8 cellular contexts compared by ENCODE assay signal in genomic region chr16:10386517-10387377, GRCh38. TPM values are rescaled to one million over a fixed set of nuclear protein-coding genes. Genes with fewer than 3 reads are reported as not detected.
DNase-seq lines count a peak whose midpoint lies in the region; ATAC-seq, FAIRE-seq and TF ChIP-seq lines count a peak whose summit lies in the region.

No MANE protein-coding gene starts in this region.

- TF ChIP-seq CTCF in CD8-positive, alpha-beta T cell (IDR thresholded peaks at IDR 0.05), result no peak
- TF ChIP-seq CTCF in NB4 (IDR thresholded peaks at IDR 0.05; ENCODE audit: low read depth, low read length), result no peak
- TF ChIP-seq CTCF in H1 (IDR thresholded peaks at IDR 0.05; ENCODE audit: control extremely low read depth in 1 of 3, insufficient read depth in 1 of 3, low read depth in 1 of 3, low read length in 3 of 3), result no peak
- no peak for TF ChIP-seq CTCF in neural cell (IDR thresholded peaks at IDR 0.05; ENCODE audit: poor library complexity, severe bottlenecking)

- H2BK120ac ChIP-seq in H1 (replicated peaks; ENCODE audit: low read depth, low read length), result no peak overlapping the region

- H3K23ac ChIP-seq in H1 (ENCODE audit: insufficient read length), result no peak overlapping the region

- peaks cover 3% of the 10 kb centered on the region for H3K9me3 Mint-ChIP-seq in CD8-positive, alpha-beta T cell

- no peak overlapping the region for H2BK5ac ChIP-seq in H1 (ENCODE audit: low read depth, low read length)

- no peak overlapping the region for H2BK15ac ChIP-seq in H1 (ENCODE audit: low read length)

- no peak for TF ChIP-seq POLR2A in NB4 (IDR thresholded peaks at IDR 0.05; ENCODE audit: extremely low read depth, insufficient read length)
- TF ChIP-seq POLR2A in H1 (IDR thresholded peaks at IDR 0.05; ENCODE audit: control extremely low read depth in 1 of 2, low read depth in 2 of 2, low read length in 2 of 2), result no peak

- no peak for ATAC-seq in CD8-positive, alpha-beta T cell
- no peak for ATAC-seq in HG03469 (IDR thresholded peaks at IDR 0.05; ENCODE audit: unreplicated experiment)

- DNase-seq in CD8-positive, alpha-beta T cell, result no peak
- peak; percentile 43 for DNase-seq in NB4 (ENCODE audit: low read depth)
- DNase-seq in H1 (ENCODE audit: low read depth in 1 of 2, low spot score in 2 of 2), result no peak
- DNase-seq in stimulated activated CD4-positive, alpha-beta T cell treated with anti-CD3 and anti-CD28 coated beads, Interleukin-2, amount 100 ng/mL, for 24 hours, result no peak
- no peak for DNase-seq in germinal center (ENCODE audit: low spot score)
- DNase-seq in activated CD4-positive, CD25-positive, alpha-beta regulatory T cell treated with anti-CD3 and anti-CD28 coated beads, Interleukin-2, amount 50 U/mL, for 72 hours, result no peak

- H4K91ac ChIP-seq in H1 (replicated peaks; ENCODE audit: insufficient read length, low read length), result no peak overlapping the region

- TF ChIP-seq EP300 in H1 (IDR thresholded peaks at IDR 0.05; ENCODE audit: borderline replicate concordance in 1 of 2, low read depth in 2 of 2, low read length in 2 of 2), result no peak
- TF ChIP-seq EP300 in neural cell (conservative IDR thresholded peaks at IDR 0.05; ENCODE audit: poor library complexity, severe bottlenecking), result no peak

- FAIRE-seq in H1 (lab: Jason Lieb, UNC), result no peak

- POLR2A ChIA-PET in CD8-positive, alpha-beta T cell (lab: Charles Lee), result interaction anchor here (1.1 to 2.1 kb wide), 6 partner anchors 13 to 72 kb away, joined by 3 to 15 read pairs (median 6); no protein-coding TSS in a partner anchor
- POLR2A ChIA-PET in H1 (lab: Charles Lee; ENCODE audit: partially characterized antibody), result interaction anchor here (1.3 to 2.0 kb wide), 6 partner anchors 10 to 124 kb away, joined by 4 to 12 read pairs (median 4); no protein-coding TSS in a partner anchor

- H3K14ac ChIP-seq in H1 (ENCODE audit: insufficient read length), result no peak overlapping the region

- no peaks in the 10 kb centered on the region for H3K27me3 Mint-ChIP-seq in CD8-positive, alpha-beta T cell (ENCODE audit: low read depth)

- H3K27ac ChIP-seq in CD8-positive, alpha-beta T cell (ENCODE audit: low read depth, low read length), result peak overlapping the region; percentile 72
- H3K27ac ChIP-seq in H1 (ENCODE audit: low read depth, low read length) (no peak overlapping the region), neural cell (ENCODE audit: low read length) (peak overlapping the region; percentile 14)

- H3K4me1 ChIP-seq in CD8-positive, alpha-beta T cell (ENCODE audit: insufficient read depth, low read length), result peaks cover 35% of the 10 kb centered on the region
- H3K4me1 ChIP-seq in H1 (replicated peaks in 1 of 4; ENCODE audit: control insufficient read depth in 3 of 4, insufficient read depth in 4 of 4, low read length in 3 of 4), result peaks cover 0 to 5% (median 2%) of the 10 kb centered on the region in 4 experiments; a peak in 3 of 7 replicates

- no peak overlapping the region for H3K4ac ChIP-seq in H1 (replicated peaks; ENCODE audit: insufficient read length, low read depth, low read length)

- intact Hi-C loops in CD8-positive, alpha-beta T cell (cut with DNase I, micrococcal nuclease), result loop anchor here (1.0 to 10.0 kb wide), 10 partner anchors 10 to 1712 kb away; partner anchors contain the start of genes NUBP1 (in 2 of the 2), ABAT (in 1 of the 2), PMM2 (in 1 of the 2) and TMEM186 (in 1 of the 2)

- peak overlapping the region; percentile 97 for H3K27ac Mint-ChIP-seq in CD8-positive, alpha-beta T cell

- H3K23me2 ChIP-seq in H1 (ENCODE audit: low read depth, low read length), result 0 out of 2 replicates have a peak, but pooled peaks cover 2% of the 10 kb centered on the region

- H3K9me2 ChIP-seq in neural cell (ENCODE audit: insufficient read depth, low read length), result no peaks in the 10 kb centered on the region

- no peak overlapping the region for H2AK5ac ChIP-seq in H1 (ENCODE audit: low read depth, low read length)

- H3K4me1 Mint-ChIP-seq in CD8-positive, alpha-beta T cell (ENCODE audit: low read depth), result peaks cover 53% of the 10 kb centered on the region

- peak overlapping the region; percentile 63 to 77 (median 68) for H3K9ac ChIP-seq in H1 (replicated peaks in 1 of 4; ENCODE audit: extremely low read depth in 1 of 4, low read depth in 3 of 4, low read length in 3 of 4)
- H3K9ac ChIP-seq in neural cell (ENCODE audit: low read length), result peak overlapping the region; percentile 63

- H3K4me3 Mint-ChIP-seq in CD8-positive, alpha-beta T cell, result peak overlapping the region; percentile 95

- no peak overlapping the region for H3K56ac ChIP-seq in H1 (replicated peaks; ENCODE audit: insufficient read length, low read depth, low read length)

- H3K18ac ChIP-seq in H1 (ENCODE audit: extremely low read depth, low read length), result no peak overlapping the region

- H3K4me2 ChIP-seq in H1 (ENCODE audit: insufficient read depth in 1 of 2, low read depth in 2 of 2, low read length in 2 of 2) (peak overlapping the region; percentile 74 to 80), neural cell (ENCODE audit: low read length) (peak overlapping the region; percentile 52)

- H3K79me2 ChIP-seq in H1 (ENCODE audit: control insufficient read depth in 1 of 2, insufficient read depth in 2 of 2, low read length in 2 of 2) (peaks cover 0 to 48% of the 10 kb centered on the region in 2 experiments; a peak in 2 of 4 replicates), neural cell (replicated peaks; ENCODE audit: insufficient read depth, low read length) (no peaks in the 10 kb centered on the region)

- H4K20me1 ChIP-seq in H1 (replicated peaks in 1 of 2; ENCODE audit: control insufficient read depth in 1 of 2, insufficient read depth in 2 of 2, low read length in 2 of 2), result peaks cover 0 to 2% of the 10 kb centered on the region in 2 experiments
- no peaks in the 10 kb centered on the region for H4K20me1 ChIP-seq in neural cell (ENCODE audit: insufficient read depth)

- H3K36me3 Mint-ChIP-seq in CD8-positive, alpha-beta T cell, result peaks cover 42% of the 10 kb centered on the region

- H3K36me3 ChIP-seq in CD8-positive, alpha-beta T cell (ENCODE audit: insufficient read depth, low read length), result no peaks in the 10 kb centered on the region
- H3K36me3 ChIP-seq in H1 (ENCODE audit: control insufficient read depth in 2 of 4, insufficient read depth in 4 of 4, low read length in 3 of 4) (no peaks in the 10 kb centered on the region; a peak in 1 of 8 replicates), neural cell (ENCODE audit: insufficient read depth, low read length) (no peaks in the 10 kb centered on the region)

- CTCF ChIA-PET in CD8-positive, alpha-beta T cell (lab: Charles Lee), result interaction anchor here (1.2 to 1.4 kb wide), 3 partner anchors 60 to 123 kb away, joined by 4 read pairs; no protein-coding TSS in a partner anchor
- CTCF ChIA-PET in H1 (lab: Charles Lee; ENCODE audit: partially characterized antibody), result interaction anchor here (0.6 kb wide), 1 partner anchor 127 kb away, joined by 4 read pairs; no protein-coding TSS in a partner anchor

- peak overlapping the region; percentile 28; the same call in 1 of the 2 replicates for H2AFZ ChIP-seq in H1 (ENCODE audit: low read length)
- peak overlapping the region; percentile 57 for H2AFZ ChIP-seq in neural cell (ENCODE audit: low read depth, low read length)

- TF ChIP-seq RAD21 in H1 (IDR thresholded peaks at IDR 0.05 in 1 of 2, conservative IDR thresholded peaks at IDR 0.05 in 1 of 2; ENCODE audit: low read depth in 2 of 2, low read length in 2 of 2), result no peak
- no peak for TF ChIP-seq RAD21 in neural cell (conservative IDR thresholded peaks at IDR 0.05)

- H3K4me3 ChIP-seq in CD8-positive, alpha-beta T cell (ENCODE audit: low read depth, low read length), result peak overlapping the region; percentile 90
- H3K4me3 ChIP-seq in NB4 (ENCODE audit: low read depth, low read length) (peak overlapping the region; percentile 82), H1 (ENCODE audit: extremely low read depth in 1 of 4, insufficient read depth in 2 of 4, low read depth in 3 of 4, low read length in 4 of 4) (peak overlapping the region; percentile 65 to 97 (median 89)), neural cell (ENCODE audit: low read length) (peak overlapping the region; percentile 76)

- 14% methylated on average over 18 of the region's 18 CpGs; no CpG with 5 or more reads in 1 of the 2 experiments for WGBS in H1 (ENCODE audit: extremely low coverage in 1 of 2, insufficient coverage in 1 of 2, insufficient read length in 1 of 2, insufficient replicate concordance in 2 of 2, low coverage in 1 of 2, low lambda C conversion rate in 2 of 2, missing lambda C conversion rate in 1 of 2), 2 experiments

- no peak overlapping the region for H2BK12ac ChIP-seq in H1 (ENCODE audit: low read depth, low read length)

- H3K27me3 ChIP-seq in CD8-positive, alpha-beta T cell (ENCODE audit: insufficient read depth, low read length), result no peaks in the 10 kb centered on the region
- no peaks in the 10 kb centered on the region for H3K27me3 ChIP-seq in H1 (replicated peaks in 1 of 4; ENCODE audit: control insufficient read depth in 3 of 4, extremely low read depth in 1 of 4, insufficient read depth in 3 of 4, low read length in 3 of 4)
- H3K27me3 ChIP-seq in neural cell (ENCODE audit: insufficient read depth, low read depth, low read length), result peaks cover 5% of the 10 kb centered on the region

- H4K5ac ChIP-seq in H1 (ENCODE audit: insufficient read length, low read depth, low read length), result no peak overlapping the region

- H3K79me1 ChIP-seq in H1 (ENCODE audit: low read depth, low read length), result peaks cover 6% of the 10 kb centered on the region

- no peaks in the 10 kb centered on the region for H3K9me3 ChIP-seq in CD8-positive, alpha-beta T cell (ENCODE audit: low read length)
- H3K9me3 ChIP-seq in H1 (ENCODE audit: insufficient read depth in 2 of 2, low read depth in 1 of 2, low read length in 1 of 2), result no peaks in the 10 kb centered on the region
- H3K9me3 ChIP-seq in neural cell (ENCODE audit: low read length), result no peaks in the 10 kb centered on the region

- no peak overlapping the region for H2BK20ac ChIP-seq in H1 (ENCODE audit: low read length)

- H4K8ac ChIP-seq in H1 (ENCODE audit: extremely low read depth, insufficient read depth, low read length), result no peak overlapping the region

- no peaks in the 10 kb centered on the region for H3F3A ChIP-seq in neural cell (ENCODE audit: insufficient read depth, low read length, poor library complexity, severe bottlenecking)

RNA-seq across cellular contexts. Expression of gene ATF7IP2, which starts 0.9 kb away (rescaled TPM):
- 10 to 100 TPM; 88.1 to 98.0 TPM for total RNA-seq in CD8-positive, alpha-beta T cell
- total RNA-seq in H1 (2021; fragmentation: NEBNext Ultra II Directional; extraction: Animal tissue kit (Norgen Biotek cat#: 25700)), result 32.8 and 38.2 TPM in 2 replicates
- polyA plus RNA-seq in H1 (2011; rRNA removed) (17.0 and 28.7 TPM in 2 replicates), neural cell (20.9 and 22.4 TPM in 2 replicates)
- 24.4 TPM for polyA plus RNA-seq in H1 (2011; cell fraction: cytosol; rRNA removed)
- polyA plus RNA-seq in H1 (2011; cell fraction: nucleus; rRNA removed), result 15.0 TPM
- 16.5 to 27.8 TPM (median 20.3 TPM) in 4 replicates for polyA plus RNA-seq in H1 (2012, experiment 1 of 2)
- polyA plus RNA-seq in H1 (2012, experiment 2 of 2), result 27.1 TPM
- polyA plus RNA-seq in H1 (2013, experiment 1 of 2), result 19.4 TPM
- 19.0 TPM for polyA plus RNA-seq in H1 (2013, experiment 2 of 2)
- polyA minus RNA-seq in H1 (2011; rRNA and poly(A)+ RNA removed), result 32.3 and 50.4 TPM in 2 replicates
- 7.9 TPM for polyA minus RNA-seq in H1 (2011; cell fraction: cytosol; rRNA and poly(A)+ RNA removed)
- polyA minus RNA-seq in H1 (2011; cell fraction: nucleus; rRNA and poly(A)+ RNA removed), result 67.1 TPM
- polyA minus RNA-seq in neural cell, result 12.5 and 17.8 TPM in 2 replicates
